In genomic region chr1:173406783-173407230, GRCh38 we compare ENCODE assay signal across 13 cellular contexts.
A peak's percentile ranks its signal among the peaks of the same experiment; 100 is the strongest.
DNase-seq lines count a peak whose midpoint lies in the region; ATAC-seq, FAIRE-seq and TF ChIP-seq lines count a peak whose summit lies in the region.
"Had no signal": no experiment of that assay in that cellular context is flagged by ENCODE, and none has a peak within 500 bp of the region (broad histone marks: within the 10 kb centered on the region; RNA-seq: fewer than 3 reads in every experiment).

No MANE protein-coding gene starts in this region.

- H3K27me3 Mint-ChIP-seq in CD4-positive, alpha-beta T cell, result no peaks in the 10 kb centered on the region
- no peaks in the 10 kb centered on the region for H3K27me3 Mint-ChIP-seq in activated naive CD8-positive, alpha-beta T cell treated with anti-CD3 and anti-CD28 coated beads, Interleukin-2, amount 10 ng/mL, durations not matched to agents 7 days and 5 days
- peaks cover 0 to 4% of the 10 kb centered on the region in 2 donors for H3K27me3 Mint-ChIP-seq in natural killer cell (ENCODE audit: low read depth in 2 of 2)

- no peak overlapping the region for H3K9ac ChIP-seq in smooth muscle cell (ENCODE audit: low read depth)

- WGBS in smooth muscle cell (ENCODE audit: low lambda C conversion rate), result 88% methylated on average over 8 of the region's 8 CpGs
- 75% methylated on average over 8 of the region's 8 CpGs for WGBS in hepatocyte (ENCODE audit: low lambda C conversion rate, missing lambda C conversion rate)

- no peaks in the 10 kb centered on the region for H3K27me3 ChIP-seq in CD4-positive, alpha-beta T cell (ENCODE audit: control insufficient read depth, insufficient read depth, low read length)
- H3K27me3 ChIP-seq in smooth muscle cell (ENCODE audit: low read depth) (no peaks in the 10 kb centered on the region), hepatocyte (no peaks in the 10 kb centered on the region)
- H3K27me3 ChIP-seq: ovary had no signal

- CTCF ChIA-PET in CD4-positive, alpha-beta T cell (lab: Charles Lee), result interaction anchor here (0.7 kb wide), 1 partner anchor 23 kb away, joined by 4 read pairs; no protein-coding TSS in a partner anchor

- no peaks in the 10 kb centered on the region for H3K9me3 Mint-ChIP-seq in CD4-positive, alpha-beta T cell
- no peaks in the 10 kb centered on the region for H3K9me3 Mint-ChIP-seq in activated naive CD8-positive, alpha-beta T cell treated with anti-CD3 and anti-CD28 coated beads, Interleukin-2, amount 10 ng/mL, durations not matched to agents 7 days and 5 days
- no peaks in the 10 kb centered on the region for H3K9me3 Mint-ChIP-seq in natural killer cell

- H3K4me3 Mint-ChIP-seq in CD4-positive, alpha-beta T cell, result peak overlapping the region; percentile 79
- peak overlapping the region; percentile 82 for H3K4me3 Mint-ChIP-seq in activated naive CD8-positive, alpha-beta T cell treated with anti-CD3 and anti-CD28 coated beads, Interleukin-2, amount 10 ng/mL, durations not matched to agents 7 days and 5 days
- peak overlapping the region; percentile 72 for H3K4me3 Mint-ChIP-seq in natural killer cell

- no peak for FAIRE-seq in D721Med (lab: Jason Lieb, UNC)
- FAIRE-seq: bronchial epithelial cell had no signal

- H3K36me3 ChIP-seq in smooth muscle cell (ENCODE audit: low read depth), result no peaks in the 10 kb centered on the region
- H3K36me3 ChIP-seq in hepatocyte (replicated peaks; ENCODE audit: insufficient read depth, low read depth), result no peaks in the 10 kb centered on the region
- H3K36me3 ChIP-seq: ovary had no signal

- no peak for ATAC-seq in CD4-positive, alpha-beta T cell (ENCODE audit: poor library complexity)
- ATAC-seq in GM18868 (IDR thresholded peaks at IDR 0.05; ENCODE audit: unreplicated experiment) (peak; percentile 35), natural killer cell (no peak)
- ATAC-seq in activated naive CD8-positive, alpha-beta T cell treated with anti-CD3 and anti-CD28 coated beads, Interleukin-2, amount 10 ng/mL, durations not matched to agents 7 days and 5 days (ENCODE audit: low read depth), result no peak
- ATAC-seq: activated CD4-positive, CD25-positive, alpha-beta regulatory T cell treated with anti-CD3 and anti-CD28 coated beads, Interleukin-2, amount 50 U/mL, for 24 hours had no signal

- no peaks in the 10 kb centered on the region for H4K20me1 ChIP-seq in smooth muscle cell (ENCODE audit: low read depth)
- no peaks in the 10 kb centered on the region for H4K20me1 ChIP-seq in hepatocyte (ENCODE audit: insufficient read depth, poor library complexity, severe bottlenecking)

- H3K79me2 ChIP-seq in smooth muscle cell (ENCODE audit: low read depth) (no peaks in the 10 kb centered on the region), hepatocyte (no peaks in the 10 kb centered on the region)

- POLR2A ChIA-PET in CD4-positive, alpha-beta T cell (lab: Charles Lee), result no interaction called here
- POLR2A ChIA-PET in activated naive CD8-positive, alpha-beta T cell treated with anti-CD3 and anti-CD28 coated beads, Interleukin-2, amount 10 ng/mL, durations not matched to agents 7 days and 5 days (lab: Charles Lee), result interaction anchor here (1.6 kb wide), 1 partner anchor 70 kb away, joined by 4 read pairs; the partner anchor contains the start of gene PRDX6

- no peaks in the 10 kb centered on the region for H3F3A ChIP-seq in smooth muscle cell (ENCODE audit: low read depth)

- peaks cover 30% of the 10 kb centered on the region for H3K4me1 Mint-ChIP-seq in CD4-positive, alpha-beta T cell (ENCODE audit: low read depth)
- H3K4me1 Mint-ChIP-seq in activated naive CD8-positive, alpha-beta T cell treated with anti-CD3 and anti-CD28 coated beads, Interleukin-2, amount 10 ng/mL, durations not matched to agents 7 days and 5 days, result peaks cover 36% of the 10 kb centered on the region
- H3K4me1 Mint-ChIP-seq in natural killer cell, result peaks cover 30 to 32% of the 10 kb centered on the region in 2 donors

- TF ChIP-seq CTCF in CD4-positive, alpha-beta T cell (IDR thresholded peaks at IDR 0.05), result no peak
- TF ChIP-seq CTCF in natural killer cell (IDR thresholded peaks at IDR 0.05) (no peak), smooth muscle cell (IDR thresholded peaks at IDR 0.05; ENCODE audit: borderline replicate concordance, insufficient read depth, poor library complexity, severe bottlenecking) (no peak), hepatocyte (IDR thresholded peaks at IDR 0.05; ENCODE audit: poor library complexity) (no peak), D721Med (IDR thresholded peaks at IDR 0.05; ENCODE audit: insufficient read depth, missing control alignments) (no peak)

- DNase-seq in CD4-positive, alpha-beta T cell, result no peak
- peak; percentile 37 for DNase-seq in activated naive CD8-positive, alpha-beta T cell treated with anti-CD3 and anti-CD28 coated beads, Interleukin-2, amount 10 ng/mL, durations not matched to agents 7 days and 5 days
- DNase-seq in natural killer cell, result no peak
- DNase-seq in smooth muscle cell (lab: John Stamatoyannopoulos, UW; ENCODE audit: unreplicated experiment), result no peak
- DNase-seq in hepatocyte (ENCODE audit: low spot score), result no peak
- DNase-seq in activated gamma-delta T cell (lab: John Stamatoyannopoulos, UW), result no peak
- no peak for DNase-seq in D721Med (ENCODE audit: insufficient read length, low spot score)
- DNase-seq: NCI-H446, ovary had no signal

- peak overlapping the region; percentile 7 for H3K27ac Mint-ChIP-seq in CD4-positive, alpha-beta T cell
- H3K27ac Mint-ChIP-seq in activated naive CD8-positive, alpha-beta T cell treated with anti-CD3 and anti-CD28 coated beads, Interleukin-2, amount 10 ng/mL, durations not matched to agents 7 days and 5 days, result peak overlapping the region; percentile 83
- H3K27ac Mint-ChIP-seq in natural killer cell, result peak overlapping the region in 1 of 2 donors; percentile 86

- intact Hi-C loops in CD4-positive, alpha-beta T cell (cut with DNase I, micrococcal nuclease), result no loop called here
- intact Hi-C loops in natural killer cell (cut with micrococcal nuclease), result no loop called here

- H3K9me3 ChIP-seq in CD4-positive, alpha-beta T cell (ENCODE audit: control insufficient read depth, low read length), result no peaks in the 10 kb centered on the region
- H3K9me3 ChIP-seq in smooth muscle cell (replicated peaks; ENCODE audit: low read depth) (no peaks in the 10 kb centered on the region), hepatocyte (ENCODE audit: low read depth) (no peaks in the 10 kb centered on the region)
- H3K9me3 ChIP-seq: ovary had no signal

- H3K36me3 Mint-ChIP-seq in CD4-positive, alpha-beta T cell (ENCODE audit: low read depth), result peaks cover 4% of the 10 kb centered on the region
- peaks cover 14% of the 10 kb centered on the region for H3K36me3 Mint-ChIP-seq in activated naive CD8-positive, alpha-beta T cell treated with anti-CD3 and anti-CD28 coated beads, Interleukin-2, amount 10 ng/mL, durations not matched to agents 7 days and 5 days
- no peaks in the 10 kb centered on the region for H3K36me3 Mint-ChIP-seq in natural killer cell

- H2AFZ ChIP-seq in smooth muscle cell (ENCODE audit: low read depth) (no peak overlapping the region), hepatocyte (no peak overlapping the region)

- H3K27ac ChIP-seq in CD4-positive, alpha-beta T cell (ENCODE audit: low read depth, low read length), result no peak overlapping the region
- H3K27ac ChIP-seq in smooth muscle cell (ENCODE audit: low read depth), result no peak overlapping the region
- no peak overlapping the region for H3K27ac ChIP-seq in hepatocyte
- H3K27ac ChIP-seq: HL-60, ovary had no signal

- H3K4me1 ChIP-seq in smooth muscle cell (ENCODE audit: low read depth), result no peaks in the 10 kb centered on the region
- no peaks in the 10 kb centered on the region for H3K4me1 ChIP-seq in hepatocyte (ENCODE audit: insufficient read depth)

- H3K9me2 ChIP-seq in hepatocyte (replicated peaks; ENCODE audit: insufficient read depth), result no peaks in the 10 kb centered on the region

- H3K4me3 ChIP-seq in smooth muscle cell, result no peak overlapping the region
- H3K4me3 ChIP-seq in hepatocyte, result no peak overlapping the region
- H3K4me3 ChIP-seq: ovary had no signal

- H3K4me2 ChIP-seq in smooth muscle cell (no peak overlapping the region), hepatocyte (no peak overlapping the region)
